In genomic region chr17:81289627-81290026, GRCh38 we compare ENCODE assay signal across 17 cellular contexts.
"Had no signal": no experiment of that assay in that cellular context is flagged by ENCODE, and none has a peak within 500 bp of the region (broad histone marks: within the 10 kb centered on the region; RNA-seq: fewer than 3 reads in every experiment).

No MANE protein-coding gene starts in this region.

- H3K4me3 Mint-ChIP-seq: dendritic cell treated with granulocyte-macrophage colony-stimulating factor and Interleukin-4, amounts not matched to agents 40 ng/mL and 50 ng/mL, for 4 days; nephron; stimulated activated naive CD8-positive, alpha-beta T cell treated with anti-CD3 and anti-CD28 coated beads, Interleukin-15, Interleukin-2, amounts not matched to agents 100 ng/mL and 50 ng/mL, for 24 hours had no signal

- H3K27me3 ChIP-seq: hepatocyte, tibial artery, upper lobe of left lung, uterus had no signal

- H3K9me3 ChIP-seq: tibial artery, upper lobe of left lung, uterus had no signal

- ATAC-seq: left colon, left ventricle myocardium superior had no signal

- FAIRE-seq: colon, small intestine had no signal

- H3K9me3 Mint-ChIP-seq: dendritic cell treated with granulocyte-macrophage colony-stimulating factor and Interleukin-4, amounts not matched to agents 40 ng/mL and 50 ng/mL, for 4 days; naive B cell; nephron; stimulated activated naive CD8-positive, alpha-beta T cell treated with anti-CD3 and anti-CD28 coated beads, Interleukin-15, Interleukin-2, amounts not matched to agents 100 ng/mL and 50 ng/mL, for 24 hours had no signal

- H3K27me3 Mint-ChIP-seq: dendritic cell treated with granulocyte-macrophage colony-stimulating factor and Interleukin-4, amounts not matched to agents 40 ng/mL and 50 ng/mL, for 4 days; naive B cell; stimulated activated naive CD8-positive, alpha-beta T cell treated with anti-CD3 and anti-CD28 coated beads, Interleukin-15, Interleukin-2, amounts not matched to agents 100 ng/mL and 50 ng/mL, for 24 hours had no signal

- H3K36me3 ChIP-seq: uterus had no signal

- H3K27ac ChIP-seq: hepatocyte, tibial artery, uterus had no signal

- H3K36me3 Mint-ChIP-seq: naive B cell had no signal

- DNase-seq: foreskin melanocyte; head of caudate nucleus; left colon; left ventricle myocardium superior; mesendoderm; naive B cell; small intestine; stimulated activated CD4-positive, alpha-beta T cell treated with anti-CD3 and anti-CD28 coated beads, Interleukin-2, amount 100 ng/mL, for 48 hours; tibial artery; upper lobe of left lung; uterus had no signal

- H3K4me3 ChIP-seq: hepatocyte, lung, tibial artery, upper lobe of left lung, uterus had no signal

- H3K27ac Mint-ChIP-seq: stimulated activated naive CD8-positive, alpha-beta T cell treated with anti-CD3 and anti-CD28 coated beads, Interleukin-15, Interleukin-2, amounts not matched to agents 100 ng/mL and 50 ng/mL, for 24 hours had no signal

- H2AFZ ChIP-seq: hepatocyte had no signal

- H3K4me2 ChIP-seq: hepatocyte had no signal
